In genomic region chr5:65098393-65098792, GRCh38 we compare ENCODE assay signal across 18 cellular contexts.
"Had no signal": no experiment of that assay in that cellular context is flagged by ENCODE, and none has a peak within 500 bp of the region (broad histone marks: within the 10 kb centered on the region; RNA-seq: fewer than 3 reads in every experiment).

No MANE protein-coding gene starts in this region.

- H3K4me2 ChIP-seq: hepatocyte had no signal

- H3K36me3 ChIP-seq: left ventricle myocardium inferior, lower lobe of right lung, neutrophil, right atrium auricular region, thoracic aorta, transverse colon had no signal

- H3K9me3 ChIP-seq: left ventricle myocardium inferior, lower lobe of right lung, mucosa of descending colon, neutrophil, right atrium auricular region, thoracic aorta, transverse colon had no signal

- H3K4me3 ChIP-seq: hepatocyte, left ventricle myocardium inferior, lower lobe of right lung, mucosa of descending colon, right atrium auricular region, thoracic aorta, transverse colon had no signal

- H3K79me2 ChIP-seq: hepatocyte had no signal

- H3K27ac ChIP-seq: hepatocyte, left ventricle myocardium inferior, lower lobe of right lung, neutrophil, right atrium auricular region, thoracic aorta, transverse colon had no signal

- H2AFZ ChIP-seq: hepatocyte had no signal

- DNase-seq: endodermal cell; erythroblast; foreskin melanocyte; head of caudate nucleus; kidney; left cardiac atrium; left ventricle myocardium inferior; lower lobe of right lung; mesenchymal stem cell; mucosa of descending colon; naive thymus-derived CD8-positive, alpha-beta T cell; stimulated activated CD4-positive, alpha-beta T cell treated with anti-CD3 and anti-CD28 coated beads, Interleukin-4, amount 100 ng/mL, for 1 hour; stimulated activated CD8-positive, alpha-beta memory T cell treated with anti-CD3 and anti-CD28 coated beads, Interleukin-4, amount 100 ng/mL, for 48 hours; transverse colon had no signal

- H3K27me3 ChIP-seq: hepatocyte, right atrium auricular region, transverse colon had no signal
